16 cellular contexts compared by ENCODE assay signal in genomic region chr7:96648784-96649183, GRCh38.
A peak's percentile ranks its signal among the peaks of the same experiment; 100 is the strongest.
DNase-seq lines count a peak whose midpoint lies in the region; ATAC-seq and TF ChIP-seq lines count a peak whose summit lies in the region.
"Had no signal": no experiment of that assay in that cellular context is flagged by ENCODE, and none has a peak within 500 bp of the region (broad histone marks: within the 10 kb centered on the region; RNA-seq: fewer than 3 reads in every experiment).

No MANE protein-coding gene starts in this region.

- H3K36me3 ChIP-seq in endodermal cell (ENCODE audit: control insufficient read depth, insufficient read depth, low read length) (no peaks in the 10 kb centered on the region), testis (ENCODE audit: low read depth, missing control alignments) (no peaks in the 10 kb centered on the region)

- TF ChIP-seq CTCF in endodermal cell (conservative IDR thresholded peaks at IDR 0.05) (no peak), testis (IDR thresholded peaks at IDR 0.05) (no peak)

- DNase-seq in NCI-H774 (lab: John Stamatoyannopoulos, UW): peak; percentile 41
- peak; percentile 45 for DNase-seq in endodermal cell
- DNase-seq in iPS-NIHi7 (ENCODE audit: extremely low spot score): peak; percentile 22
- no peak for DNase-seq in testis
- DNase-seq in activated CD4-positive, alpha-beta T cell treated with anti-CD3 and anti-CD28 coated beads, Interleukin-2, amount 50 U/mL, for 4 hours: no peak
- DNase-seq: C1 segment of cervical spinal cord; Calu3; CD4-positive, alpha-beta memory T cell; COR-L47; DMS53; DMS79 treated with DMSO at 0.1 percent for 48 hours; GF-D8; H7 had no signal

- no peak overlapping the region for H3K27ac Mint-ChIP-seq in endodermal cell
- H3K27ac Mint-ChIP-seq: CD4-positive, alpha-beta memory T cell had no signal

- WGBS in endodermal cell (ENCODE audit: insufficient coverage in 1 of 2, insufficient read length in 1 of 2), 2 experiments: 89% methylated on average over 8 of the region's 8 CpGs
- 72 to 92% methylated on average over 8 of the region's 8 CpGs for WGBS in testis, 2 donors

- H3K4me1 Mint-ChIP-seq in endodermal cell: peaks cover 14% of the 10 kb centered on the region
- H3K4me1 Mint-ChIP-seq: CD4-positive, alpha-beta memory T cell had no signal

- H3K36me3 Mint-ChIP-seq in endodermal cell (ENCODE audit: low read depth): no peaks in the 10 kb centered on the region

- intact Hi-C loops in testis (cut with DNase I; ENCODE audit: low total_unique reads): no loop called here

- peaks cover 12% of the 10 kb centered on the region for H3K9me3 Mint-ChIP-seq in endodermal cell

- TF ChIP-seq POLR2A in testis (IDR thresholded peaks at IDR 0.05): no peak

- H3K4me3 Mint-ChIP-seq in endodermal cell: no peak overlapping the region
- H3K4me3 Mint-ChIP-seq: CD4-positive, alpha-beta memory T cell had no signal

- no peak overlapping the region for H3K9ac ChIP-seq in endodermal cell (ENCODE audit: extremely low read depth, low read length, poor library complexity, severe bottlenecking)

- no peak overlapping the region for H3K4me3 ChIP-seq in endodermal cell (ENCODE audit: low read length)
- no peak overlapping the region for H3K4me3 ChIP-seq in testis

- ATAC-seq in GM21786 (IDR thresholded peaks at IDR 0.05; ENCODE audit: unreplicated experiment): no peak
- no peak for ATAC-seq in GM21528 (IDR thresholded peaks at IDR 0.05; ENCODE audit: low FRiP score, unreplicated experiment)
- ATAC-seq: HCT116 had no signal

- no peaks in the 10 kb centered on the region for H3K4me1 ChIP-seq in endodermal cell (ENCODE audit: control insufficient read depth, insufficient read depth, low read length)
- no peaks in the 10 kb centered on the region for H3K4me1 ChIP-seq in testis

- no peak overlapping the region for H3K27ac ChIP-seq in endodermal cell (ENCODE audit: low read depth, low read length)
- no peak overlapping the region for H3K27ac ChIP-seq in testis

- H3K27me3 Mint-ChIP-seq in endodermal cell (ENCODE audit: insufficient read depth): no peaks in the 10 kb centered on the region
- H3K27me3 Mint-ChIP-seq: CD4-positive, alpha-beta memory T cell had no signal

- H3K27me3 ChIP-seq in endodermal cell (ENCODE audit: control insufficient read depth, insufficient read depth, low read length, poor library complexity, severe bottlenecking) (no peaks in the 10 kb centered on the region), testis (no peaks in the 10 kb centered on the region)

- H3K9me3 ChIP-seq in endodermal cell (ENCODE audit: control insufficient read depth, low read length) (peaks cover 14% of the 10 kb centered on the region), testis (no peaks in the 10 kb centered on the region)

Comparison
In these comparisons a context has a peak if more than half of its experiments do, and no peak if none do; other contexts are left out.
1. DNase-seq: peak in NCI-H774 (single experiment), endodermal cell (single experiment) and iPS-NIHi7 (single experiment); none in testis (single experiment) and activated CD4-positive, alpha-beta T cell treated with anti-CD3 and anti-CD28 coated beads, Interleukin-2, amount 50 U/mL, for 4 hours (0 of 2).